Comparison of ENCODE assay signal across 1 cellular context in the genomic region with DNA sequence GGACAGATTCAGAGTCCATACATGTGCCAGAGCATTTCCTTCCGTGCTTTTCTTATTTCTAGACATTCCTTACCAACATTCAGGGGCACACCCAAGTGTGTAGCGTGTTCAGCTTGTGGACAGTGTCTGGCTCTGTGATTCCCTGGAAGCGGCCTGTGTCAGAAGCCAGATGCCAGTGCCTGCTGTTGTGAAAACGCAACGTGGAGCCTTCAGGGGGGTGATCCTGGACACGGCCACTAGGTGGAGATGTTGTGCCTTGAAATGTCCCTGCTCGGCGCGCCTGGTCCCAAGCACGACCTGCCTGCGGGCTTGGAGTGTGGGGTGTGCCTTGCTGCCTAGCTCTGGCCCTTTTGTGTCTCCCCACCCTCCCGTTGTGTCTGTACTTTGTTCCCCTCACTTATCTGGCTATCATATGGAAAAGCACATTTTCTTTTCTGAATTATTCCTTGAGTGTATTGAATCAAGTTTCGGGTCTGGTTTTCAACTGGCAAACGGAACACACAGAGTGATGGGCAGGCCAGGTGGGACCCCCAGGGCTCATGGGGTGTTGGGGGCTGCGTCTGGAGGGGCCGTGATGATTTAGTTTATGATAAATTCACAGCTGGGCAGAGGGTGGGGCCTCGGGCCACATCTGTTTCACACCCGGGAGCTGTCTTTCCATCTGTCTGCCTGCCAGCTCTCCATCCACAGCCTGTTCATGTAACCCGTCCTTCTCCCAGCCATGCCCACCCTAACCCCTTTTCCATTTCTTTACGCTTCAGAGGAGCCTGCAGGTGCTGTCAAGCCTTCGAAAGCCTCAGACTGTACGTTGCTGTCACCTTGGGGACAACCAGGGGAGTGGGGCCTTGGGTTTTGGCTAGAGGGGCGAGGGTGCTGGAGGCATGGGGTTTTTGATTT.
TF ChIP-seq lines count a peak whose summit lies in the region.

No MANE protein-coding gene starts in this region.

TF ChIP-seq in WTC11, 78 proteins besides CTCF, POLR2A, EP300 and RAD21 (continued from another document):
- TF ChIP-seq, protein P1, sequence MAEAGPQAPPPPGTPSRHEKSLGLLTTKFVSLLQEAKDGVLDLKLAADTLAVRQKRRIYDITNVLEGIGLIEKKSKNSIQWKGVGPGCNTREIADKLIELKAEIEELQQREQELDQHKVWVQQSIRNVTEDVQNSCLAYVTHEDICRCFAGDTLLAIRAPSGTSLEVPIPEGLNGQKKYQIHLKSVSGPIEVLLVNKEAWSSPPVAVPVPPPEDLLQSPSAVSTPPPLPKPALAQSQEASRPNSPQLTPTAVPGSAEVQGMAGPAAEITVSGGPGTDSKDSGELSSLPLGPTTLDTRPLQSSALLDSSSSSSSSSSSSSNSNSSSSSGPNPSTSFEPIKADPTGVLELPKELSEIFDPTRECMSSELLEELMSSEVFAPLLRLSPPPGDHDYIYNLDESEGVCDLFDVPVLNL (CRISPR knock-in tag; IDR thresholded peaks at IDR 0.05; ENCODE audit: borderline replicate concordance, low read depth), result no peak
TF ChIP-seq in WTC11: peak in this region for 0.
